20 cellular contexts compared by ENCODE assay signal in the genomic region with DNA sequence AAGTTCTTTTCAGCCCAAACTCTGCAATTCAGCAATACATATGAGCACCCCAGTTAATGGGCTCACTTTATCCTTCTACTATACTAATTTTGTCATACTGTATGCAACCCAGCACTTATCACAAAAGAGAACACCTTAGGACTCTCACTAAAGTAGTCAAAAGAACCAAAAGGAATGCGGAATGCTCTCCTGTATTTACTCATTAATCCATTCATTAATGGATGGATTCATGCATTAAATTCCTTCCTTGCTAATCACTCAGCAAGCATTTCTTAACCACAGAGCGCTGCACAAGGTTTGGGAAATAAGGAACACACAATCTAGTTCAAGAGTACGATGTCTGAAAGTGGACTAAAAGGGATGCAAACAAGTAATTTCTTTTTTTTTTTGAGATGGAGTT. TPM values are rescaled to one million over a fixed set of nuclear protein-coding genes. Genes with fewer than 3 reads are reported as not detected.
A peak's percentile ranks its signal among the peaks of the same experiment; 100 is the strongest.
DNase-seq lines count a peak whose midpoint lies in the region; ATAC-seq, FAIRE-seq and TF ChIP-seq lines count a peak whose summit lies in the region.
"Had no signal": no experiment of that assay in that cellular context is flagged by ENCODE, and none has a peak within 500 bp of the region (broad histone marks: within the 10 kb centered on the region; RNA-seq: fewer than 3 reads in every experiment).

No MANE protein-coding gene starts in this region.

- H3K4me3 ChIP-seq in epithelial cell of proximal tubule (ENCODE audit: low read depth, low read length) (no peak overlapping the region), mesenchymal stem cell (ENCODE audit: insufficient read depth in 1 of 2, low read depth in 1 of 2, low read length in 2 of 2) (no peak overlapping the region), small intestine (ENCODE audit: low read depth in 1 of 2, low read length in 2 of 2) (no peak overlapping the region)

- H3K27ac ChIP-seq in mesenchymal stem cell (ENCODE audit: low read length, poor library complexity, severe bottlenecking) (peak overlapping the region; percentile 90), small intestine (ENCODE audit: low read depth in 1 of 2, low read length in 1 of 2) (no peak overlapping the region)
- H3K27ac ChIP-seq: 22Rv1 had no signal

- H3K36me3 ChIP-seq in mesenchymal stem cell (ENCODE audit: control insufficient read depth in 1 of 2, insufficient read depth in 2 of 2, low read depth in 1 of 2, low read length in 2 of 2), result no peaks in the 10 kb centered on the region
- H3K36me3 ChIP-seq in small intestine (ENCODE audit: control insufficient read depth in 2 of 2, insufficient read depth in 2 of 2, low read length in 2 of 2), result no peaks in the 10 kb centered on the region

- 89% methylated on average over 3 of the region's 3 CpGs for WGBS in mesenchymal stem cell
- 97 to 99% (median 97%) methylated on average over 3 of the region's 3 CpGs for WGBS in small intestine, 3 donors

- H3K9me3 Mint-ChIP-seq in activated T-cell treated with anti-CD3 and anti-CD28 coated beads, Interleukin-2, amount 50 U/mL, for 24 hours, result no peaks in the 10 kb centered on the region
- H3K9me3 Mint-ChIP-seq in activated T-cell treated with anti-CD3 and anti-CD28 coated beads, Interleukin-2, amount 50 U/mL, for 4 hours, result no peaks in the 10 kb centered on the region
- H3K9me3 Mint-ChIP-seq in glutamatergic neuron (ENCODE audit: unreplicated experiment), result peaks cover 1% of the 10 kb centered on the region
- H3K9me3 Mint-ChIP-seq: H9 had no signal

- H2BK5ac ChIP-seq in mesenchymal stem cell (ENCODE audit: low read depth, low read length, poor library complexity, severe bottlenecking), result no peak overlapping the region

- no peak overlapping the region for H3K9ac ChIP-seq in mesenchymal stem cell (ENCODE audit: low read length)

- peaks cover 7% of the 10 kb centered on the region for H3K79me1 ChIP-seq in mesenchymal stem cell (replicated peaks; ENCODE audit: low read length, poor library complexity, severe bottlenecking)

- no peak overlapping the region for H2AFZ ChIP-seq in mesenchymal stem cell (ENCODE audit: low read depth, low read length)

- ATAC-seq in activated T-cell treated with anti-CD3 and anti-CD28 coated beads, Interleukin-2, amount 50 U/mL, for 4 hours, result no peak
- ATAC-seq: HepG2, Panc1, Right ventricle myocardium inferior had no signal

- no peaks in the 10 kb centered on the region for H3K36me3 Mint-ChIP-seq in activated T-cell treated with anti-CD3 and anti-CD28 coated beads, Interleukin-2, amount 50 U/mL, for 24 hours (ENCODE audit: low read depth)
- H3K36me3 Mint-ChIP-seq in activated T-cell treated with anti-CD3 and anti-CD28 coated beads, Interleukin-2, amount 50 U/mL, for 4 hours (ENCODE audit: insufficient read depth), result no peaks in the 10 kb centered on the region
- no peaks in the 10 kb centered on the region for H3K36me3 Mint-ChIP-seq in glutamatergic neuron (ENCODE audit: unreplicated experiment)
- H3K36me3 Mint-ChIP-seq: CD14-positive monocyte had no signal

- H4K8ac ChIP-seq in mesenchymal stem cell (ENCODE audit: low read length), result no peak overlapping the region

- no peak overlapping the region for H2BK12ac ChIP-seq in mesenchymal stem cell (ENCODE audit: low read length in 2 of 2)

- H3K27ac Mint-ChIP-seq in activated T-cell treated with anti-CD3 and anti-CD28 coated beads, Interleukin-2, amount 50 U/mL, for 24 hours, result peak overlapping the region; percentile 69
- no peak overlapping the region for H3K27ac Mint-ChIP-seq in glutamatergic neuron (ENCODE audit: unreplicated experiment)
- H3K27ac Mint-ChIP-seq: H9 had no signal

- no peak overlapping the region for H2BK15ac ChIP-seq in mesenchymal stem cell (ENCODE audit: low read depth, poor library complexity, severe bottlenecking)

- H3K18ac ChIP-seq in mesenchymal stem cell (ENCODE audit: low read depth in 1 of 2, low read length in 2 of 2), result no peak overlapping the region

- H3K27me3 ChIP-seq in mesenchymal stem cell (ENCODE audit: control insufficient read depth in 1 of 2, insufficient read depth in 1 of 2, low read length in 2 of 2) (no peaks in the 10 kb centered on the region), small intestine (ENCODE audit: control insufficient read depth in 2 of 2, insufficient read depth in 2 of 2, low read length in 2 of 2) (no peaks in the 10 kb centered on the region)

- no peak overlapping the region for H3K4me2 ChIP-seq in mesenchymal stem cell (ENCODE audit: low read length, poor library complexity, severe bottlenecking)

- no peak overlapping the region for H3K4ac ChIP-seq in mesenchymal stem cell (ENCODE audit: low read depth in 1 of 2, low read length in 2 of 2)

- no peak for DNase-seq in activated T-cell treated with anti-CD3 and anti-CD28 coated beads, Interleukin-2, amount 50 U/mL, for 24 hours
- no peak for DNase-seq in activated T-cell treated with anti-CD3 and anti-CD28 coated beads, Interleukin-2, amount 50 U/mL, for 4 hours
- DNase-seq in epithelial cell of proximal tubule (ENCODE audit: low read depth) (peak; percentile 77), mesenchymal stem cell (no peak), small intestine (no peak), glutamatergic neuron (no peak), NCI-H2196 (lab: John Stamatoyannopoulos, UW; ENCODE audit: unreplicated experiment) (no peak)
- DNase-seq in stimulated activated CD8-positive, alpha-beta memory T cell treated with anti-CD3 and anti-CD28 coated beads, Interleukin-4, amount 100 ng/mL, for 48 hours, result no peak
- DNase-seq: COR-L47, GDM1, H9, KG1, NCI-H1105 treated with DMSO at 0.1 percent for 48 hours, NCI-H1694, NCI-H526 had no signal

- no peak overlapping the region for H3K14ac ChIP-seq in mesenchymal stem cell (ENCODE audit: low read length in 2 of 2)

- H3K27me3 Mint-ChIP-seq in activated T-cell treated with anti-CD3 and anti-CD28 coated beads, Interleukin-2, amount 50 U/mL, for 24 hours, result no peaks in the 10 kb centered on the region
- H3K27me3 Mint-ChIP-seq in activated T-cell treated with anti-CD3 and anti-CD28 coated beads, Interleukin-2, amount 50 U/mL, for 4 hours (ENCODE audit: low read depth), result no peaks in the 10 kb centered on the region
- no peaks in the 10 kb centered on the region for H3K27me3 Mint-ChIP-seq in glutamatergic neuron (ENCODE audit: unreplicated experiment)

- H4K91ac ChIP-seq in mesenchymal stem cell (ENCODE audit: low read length), result no peak overlapping the region

- H3K9me3 ChIP-seq in mesenchymal stem cell (ENCODE audit: control insufficient read depth, low read length) (peaks cover 5% of the 10 kb centered on the region), small intestine (ENCODE audit: control insufficient read depth, low read depth) (no peaks in the 10 kb centered on the region)

- TF ChIP-seq CTCF in epithelial cell of proximal tubule (conservative IDR thresholded peaks at IDR 0.05; ENCODE audit: low read depth, low read length) (no peak), glutamatergic neuron (IDR thresholded peaks at IDR 0.05; ENCODE audit: partially characterized antibody, unreplicated experiment) (no peak)

- H3K4me1 ChIP-seq in mesenchymal stem cell (ENCODE audit: control insufficient read depth, insufficient read depth, low read depth, low read length), result peaks cover 8% of the 10 kb centered on the region
- peaks cover 2 to 4% of the 10 kb centered on the region in 2 donors for H3K4me1 ChIP-seq in small intestine (ENCODE audit: control insufficient read depth in 2 of 2, insufficient read depth in 1 of 2, low read depth in 1 of 2, low read length in 1 of 2)

- H2BK120ac ChIP-seq in mesenchymal stem cell (ENCODE audit: low read depth, low read length), result no peak overlapping the region

- FAIRE-seq in small intestine (lab: Jason Lieb, UNC), result no peak
- FAIRE-seq: HepG2 had no signal

- H3K4me1 Mint-ChIP-seq in activated T-cell treated with anti-CD3 and anti-CD28 coated beads, Interleukin-2, amount 50 U/mL, for 24 hours (ENCODE audit: low read depth), result peaks cover 79% of the 10 kb centered on the region
- peaks cover 61% of the 10 kb centered on the region for H3K4me1 Mint-ChIP-seq in activated T-cell treated with anti-CD3 and anti-CD28 coated beads, Interleukin-2, amount 50 U/mL, for 4 hours (ENCODE audit: low read depth)
- no peaks in the 10 kb centered on the region for H3K4me1 Mint-ChIP-seq in glutamatergic neuron (ENCODE audit: low read depth, unreplicated experiment)
- H3K4me1 Mint-ChIP-seq: CD14-positive monocyte had no signal

- H3K23ac ChIP-seq in mesenchymal stem cell (ENCODE audit: low read length in 2 of 2), result no peak overlapping the region

- peak overlapping the region; percentile 29 for H2AK5ac ChIP-seq in mesenchymal stem cell (ENCODE audit: low read length, severe bottlenecking)

- no peak overlapping the region for H3K4me3 Mint-ChIP-seq in activated T-cell treated with anti-CD3 and anti-CD28 coated beads, Interleukin-2, amount 50 U/mL, for 24 hours
- H3K4me3 Mint-ChIP-seq in activated T-cell treated with anti-CD3 and anti-CD28 coated beads, Interleukin-2, amount 50 U/mL, for 4 hours, result no peak overlapping the region
- no peak overlapping the region for H3K4me3 Mint-ChIP-seq in glutamatergic neuron (ENCODE audit: unreplicated experiment)
- H3K4me3 Mint-ChIP-seq: CD14-positive monocyte, H9 had no signal

RNA-seq across cellular contexts. Expression of a gene that starts 12.8 kb away (rescaled TPM):
- 10 to 100 TPM; 25.8 to 34.9 (median 28.4) TPM for total RNA-seq in activated T-cell treated with anti-CD3 and anti-CD28 coated beads, Interleukin-2, amount 50 U/mL, for 4 hours
- total RNA-seq in epithelial cell of proximal tubule (37.6 and 72.4 TPM in 2 replicates), glutamatergic neuron (ENCODE audit: unreplicated experiment) (4.5 TPM)
- polyA plus RNA-seq in mesenchymal stem cell (2013, experiment 1 of 2), result 22.0 TPM
- 20.8 TPM for polyA plus RNA-seq in mesenchymal stem cell (2013, experiment 2 of 2)
- 10 to 100 TPM; 18.6 to 50.8 (median 23.3) TPM for polyA plus RNA-seq in small intestine
- polyA plus RNA-seq: CD14-positive monocyte had no signal
